In the genomic region with DNA sequence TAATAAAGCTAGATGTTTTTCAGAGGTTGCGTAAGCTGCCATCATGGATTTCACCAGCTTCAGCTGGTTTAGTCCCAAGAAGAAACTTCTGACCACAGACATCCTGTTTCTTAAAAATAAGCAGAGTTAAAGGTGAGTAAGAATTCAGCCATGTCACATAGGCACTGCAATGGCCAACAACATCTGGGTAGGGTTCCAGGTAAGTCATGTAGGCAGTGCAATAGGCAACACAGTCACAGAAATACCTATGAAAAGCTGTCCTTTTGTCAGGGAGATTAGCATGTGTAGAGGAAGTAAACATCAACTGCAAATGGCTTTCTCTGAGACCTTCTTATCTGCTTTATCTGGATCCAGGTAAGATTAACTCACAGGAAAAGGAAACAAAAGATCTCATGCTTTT, we compare ENCODE assay signal across 11 cellular contexts. TPM values are rescaled to one million over a fixed set of nuclear protein-coding genes. Genes with fewer than 3 reads are reported as not detected.
"Had no signal": no experiment of that assay in that cellular context is flagged by ENCODE, and none has a peak within 500 bp of the region (broad histone marks: within the 10 kb centered on the region; RNA-seq: fewer than 3 reads in every experiment).

No MANE protein-coding gene starts in this region.

RNA-seq across cellular contexts. Expression of gene PPIAL4C, which starts 47.9 kb away (rescaled TPM):
- total RNA-seq: activated naive CD8-positive, alpha-beta T cell treated with anti-CD3 and anti-CD28 coated beads for 36 hours; activated T-helper 2 cell treated with anti-CD3 and anti-CD28 coated beads, Interferon-gamma antibody, Interleukin-2, Interleukin-4, amounts not matched to agents 10 μg/mL and 5 μg/mL and 100 μg/mL, durations not matched to agents 14 hours and 24 hours and 36 hours; ascending aorta; cardiac muscle cell; M059J; OCI-LY7; PC-9; Right ventricle myocardium inferior; SK-MEL-5 had no signal
- polyA plus RNA-seq: adipose tissue, cardiac muscle cell, K562 had no signal
